In the genomic region with DNA sequence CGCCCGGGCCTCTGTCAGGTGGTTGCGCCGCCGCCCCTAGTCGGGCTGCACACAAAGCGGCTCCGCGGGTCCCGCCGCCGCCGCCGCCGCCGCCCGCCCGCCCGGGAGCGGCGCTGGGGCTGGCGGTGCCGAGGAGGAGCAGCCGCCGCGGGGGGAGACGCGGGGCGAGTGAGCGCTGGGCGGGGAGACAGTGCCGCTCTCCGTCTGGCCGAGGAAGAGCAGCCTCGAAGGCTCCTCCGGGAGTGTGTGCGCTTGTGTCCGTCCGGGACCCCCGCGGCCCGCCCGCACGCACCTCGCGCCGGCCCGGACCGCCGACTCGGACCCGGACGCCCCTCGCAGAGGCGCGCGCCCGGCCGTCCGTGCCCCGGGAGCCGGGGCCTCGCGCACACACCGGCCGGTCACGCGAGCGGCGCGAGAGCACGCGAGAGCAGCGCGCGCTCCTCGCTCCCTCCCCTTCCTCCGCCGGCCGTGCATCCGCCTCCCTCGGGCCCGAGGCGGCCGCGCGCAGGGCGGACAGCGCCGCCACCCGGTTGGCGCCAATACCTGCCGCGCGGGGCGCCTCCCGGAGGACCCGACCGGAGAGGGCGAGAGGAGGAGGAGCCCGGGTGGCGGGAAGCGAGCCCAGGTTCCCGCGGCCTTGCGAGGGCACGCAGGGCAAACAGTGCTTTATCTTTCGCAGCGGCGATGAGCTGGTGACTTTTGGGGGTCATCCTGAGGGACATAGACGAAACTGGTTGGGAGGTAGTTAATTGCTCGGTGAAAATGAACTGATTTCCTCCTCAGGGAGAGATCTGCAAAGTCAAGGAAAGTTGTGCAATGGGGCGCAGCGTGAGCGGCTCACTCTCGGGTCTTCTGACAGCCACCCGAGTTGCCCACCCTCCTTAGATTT, we compare ENCODE assay signal across 1 cellular context.
TF ChIP-seq lines count a peak whose summit lies in the region.

A gene with protein sequence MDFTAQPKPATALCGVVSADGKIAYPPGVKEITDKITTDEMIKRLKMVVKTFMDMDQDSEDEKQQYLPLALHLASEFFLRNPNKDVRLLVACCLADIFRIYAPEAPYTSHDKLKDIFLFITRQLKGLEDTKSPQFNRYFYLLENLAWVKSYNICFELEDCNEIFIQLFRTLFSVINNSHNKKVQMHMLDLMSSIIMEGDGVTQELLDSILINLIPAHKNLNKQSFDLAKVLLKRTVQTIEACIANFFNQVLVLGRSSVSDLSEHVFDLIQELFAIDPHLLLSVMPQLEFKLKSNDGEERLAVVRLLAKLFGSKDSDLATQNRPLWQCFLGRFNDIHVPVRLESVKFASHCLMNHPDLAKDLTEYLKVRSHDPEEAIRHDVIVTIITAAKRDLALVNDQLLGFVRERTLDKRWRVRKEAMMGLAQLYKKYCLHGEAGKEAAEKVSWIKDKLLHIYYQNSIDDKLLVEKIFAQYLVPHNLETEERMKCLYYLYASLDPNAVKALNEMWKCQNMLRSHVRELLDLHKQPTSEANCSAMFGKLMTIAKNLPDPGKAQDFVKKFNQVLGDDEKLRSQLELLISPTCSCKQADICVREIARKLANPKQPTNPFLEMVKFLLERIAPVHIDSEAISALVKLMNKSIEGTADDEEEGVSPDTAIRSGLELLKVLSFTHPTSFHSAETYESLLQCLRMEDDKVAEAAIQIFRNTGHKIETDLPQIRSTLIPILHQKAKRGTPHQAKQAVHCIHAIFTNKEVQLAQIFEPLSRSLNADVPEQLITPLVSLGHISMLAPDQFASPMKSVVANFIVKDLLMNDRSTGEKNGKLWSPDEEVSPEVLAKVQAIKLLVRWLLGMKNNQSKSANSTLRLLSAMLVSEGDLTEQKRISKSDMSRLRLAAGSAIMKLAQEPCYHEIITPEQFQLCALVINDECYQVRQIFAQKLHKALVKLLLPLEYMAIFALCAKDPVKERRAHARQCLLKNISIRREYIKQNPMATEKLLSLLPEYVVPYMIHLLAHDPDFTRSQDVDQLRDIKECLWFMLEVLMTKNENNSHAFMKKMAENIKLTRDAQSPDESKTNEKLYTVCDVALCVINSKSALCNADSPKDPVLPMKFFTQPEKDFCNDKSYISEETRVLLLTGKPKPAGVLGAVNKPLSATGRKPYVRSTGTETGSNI (N-terminal part only) (minus strand): TSS at position 423 of the 889 bp plus-strand sequence. CDS start 1,334 bp downstream, outside the sequence.

TF ChIP-seq in HepG2, 621 proteins besides CTCF, POLR2A, EP300 and RAD21 (continued from another document and continues in another):
- TF ChIP-seq PRDM15 (CRISPR knock-in tag; IDR thresholded peaks at IDR 0.05) (no peak), TAF1 (CRISPR knock-in tag; IDR thresholded peaks at IDR 0.05) (no peak), ZNF879 (CRISPR knock-in tag; IDR thresholded peaks at IDR 0.05) (no peak), PCBP2 (optimal IDR thresholded peaks at IDR 0.05; ENCODE audit: low read depth, low read length, poor library complexity, severe bottlenecking) (no peak), IRF2 (CRISPR knock-in tag; IDR thresholded peaks at IDR 0.05) (peak; percentile 75; the same call in 1 of the 2 replicates), KDM1A (CRISPR knock-in tag; IDR thresholded peaks at IDR 0.05) (no peak), PAXIP1 (CRISPR knock-in tag; conservative IDR thresholded peaks at IDR 0.05) (peak; percentile 58), NR3C1 (CRISPR knock-in tag; IDR thresholded peaks at IDR 0.05) (no peak), FOXA1 (IDR thresholded peaks at IDR 0.05) (no peak), FOXA1 (CRISPR knock-in tag; IDR thresholded peaks at IDR 0.05) (peak; percentile 71), ZNF326 (CRISPR knock-in tag; IDR thresholded peaks at IDR 0.05; ENCODE audit: borderline replicate concordance) (no peak), LRRFIP1 (CRISPR knock-in tag; conservative IDR thresholded peaks at IDR 0.05) (no peak), ZBTB42 (CRISPR knock-in tag; IDR thresholded peaks at IDR 0.05) (no peak), ZNF446 (CRISPR knock-in tag; IDR thresholded peaks at IDR 0.05) (peak; percentile 90), YEATS2 (CRISPR knock-in tag; IDR thresholded peaks at IDR 0.05; ENCODE audit: borderline replicate concordance) (peak; percentile 86), RXRB (CRISPR knock-in tag; IDR thresholded peaks at IDR 0.05; ENCODE audit: borderline replicate concordance) (peak; percentile 54), ATM (IDR thresholded peaks at IDR 0.05; ENCODE audit: borderline replicate concordance) (no peak), ARNTL (CRISPR knock-in tag; IDR thresholded peaks at IDR 0.05) (peak; percentile 57; the same call in 1 of the 2 replicates), ZMYM2 (CRISPR knock-in tag; IDR thresholded peaks at IDR 0.05) (no peak), ZNF367 (CRISPR knock-in tag; IDR thresholded peaks at IDR 0.05; ENCODE audit: borderline replicate concordance) (no peak; the same call in 1 of the 2 replicates), ZNF382 (CRISPR knock-in tag; IDR thresholded peaks at IDR 0.05; ENCODE audit: borderline replicate concordance) (no peak), ZNF350 (CRISPR knock-in tag; IDR thresholded peaks at IDR 0.05; ENCODE audit: borderline replicate concordance, low read depth) (no peak), THAP7 (CRISPR knock-in tag; IDR thresholded peaks at IDR 0.05) (no peak), MXD4 (CRISPR knock-in tag; IDR thresholded peaks at IDR 0.05) (peak; percentile 91), ZNF614 (CRISPR knock-in tag; IDR thresholded peaks at IDR 0.05; ENCODE audit: borderline replicate concordance) (peak; percentile 95; the same call in 1 of the 2 replicates)
- TF ChIP-seq, protein P1, sequence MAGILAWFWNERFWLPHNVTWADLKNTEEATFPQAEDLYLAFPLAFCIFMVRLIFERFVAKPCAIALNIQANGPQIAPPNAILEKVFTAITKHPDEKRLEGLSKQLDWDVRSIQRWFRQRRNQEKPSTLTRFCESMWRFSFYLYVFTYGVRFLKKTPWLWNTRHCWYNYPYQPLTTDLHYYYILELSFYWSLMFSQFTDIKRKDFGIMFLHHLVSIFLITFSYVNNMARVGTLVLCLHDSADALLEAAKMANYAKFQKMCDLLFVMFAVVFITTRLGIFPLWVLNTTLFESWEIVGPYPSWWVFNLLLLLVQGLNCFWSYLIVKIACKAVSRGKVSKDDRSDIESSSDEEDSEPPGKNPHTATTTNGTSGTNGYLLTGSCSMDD (CRISPR knock-in tag; IDR thresholded peaks at IDR 0.05), result 0 out of 2 replicates have a peak, but pooled peaks have one; percentile 26
- TF ChIP-seq, protein P2, sequence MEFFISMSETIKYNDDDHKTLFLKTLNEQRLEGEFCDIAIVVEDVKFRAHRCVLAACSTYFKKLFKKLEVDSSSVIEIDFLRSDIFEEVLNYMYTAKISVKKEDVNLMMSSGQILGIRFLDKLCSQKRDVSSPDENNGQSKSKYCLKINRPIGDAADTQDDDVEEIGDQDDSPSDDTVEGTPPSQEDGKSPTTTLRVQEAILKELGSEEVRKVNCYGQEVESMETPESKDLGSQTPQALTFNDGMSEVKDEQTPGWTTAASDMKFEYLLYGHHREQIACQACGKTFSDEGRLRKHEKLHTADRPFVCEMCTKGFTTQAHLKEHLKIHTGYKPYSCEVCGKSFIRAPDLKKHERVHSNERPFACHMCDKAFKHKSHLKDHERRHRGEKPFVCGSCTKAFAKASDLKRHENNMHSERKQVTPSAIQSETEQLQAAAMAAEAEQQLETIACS (CRISPR knock-in tag; IDR thresholded peaks at IDR 0.05), result peak; percentile 96
- TF ChIP-seq, protein P3, sequence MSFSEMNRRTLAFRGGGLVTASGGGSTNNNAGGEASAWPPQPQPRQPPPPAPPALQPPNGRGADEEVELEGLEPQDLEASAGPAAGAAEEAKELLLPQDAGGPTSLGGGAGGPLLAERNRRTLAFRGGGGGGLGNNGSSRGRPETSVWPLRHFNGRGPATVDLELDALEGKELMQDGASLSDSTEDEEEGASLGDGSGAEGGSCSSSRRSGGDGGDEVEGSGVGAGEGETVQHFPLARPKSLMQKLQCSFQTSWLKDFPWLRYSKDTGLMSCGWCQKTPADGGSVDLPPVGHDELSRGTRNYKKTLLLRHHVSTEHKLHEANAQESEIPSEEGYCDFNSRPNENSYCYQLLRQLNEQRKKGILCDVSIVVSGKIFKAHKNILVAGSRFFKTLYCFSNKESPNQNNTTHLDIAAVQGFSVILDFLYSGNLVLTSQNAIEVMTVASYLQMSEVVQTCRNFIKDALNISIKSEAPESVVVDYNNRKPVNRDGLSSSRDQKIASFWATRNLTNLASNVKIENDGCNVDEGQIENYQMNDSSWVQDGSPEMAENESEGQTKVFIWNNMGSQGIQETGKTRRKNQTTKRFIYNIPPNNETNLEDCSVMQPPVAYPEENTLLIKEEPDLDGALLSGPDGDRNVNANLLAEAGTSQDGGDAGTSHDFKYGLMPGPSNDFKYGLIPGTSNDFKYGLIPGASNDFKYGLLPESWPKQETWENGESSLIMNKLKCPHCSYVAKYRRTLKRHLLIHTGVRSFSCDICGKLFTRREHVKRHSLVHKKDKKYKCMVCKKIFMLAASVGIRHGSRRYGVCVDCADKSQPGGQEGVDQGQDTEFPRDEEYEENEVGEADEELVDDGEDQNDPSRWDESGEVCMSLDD (CRISPR knock-in tag; IDR thresholded peaks at IDR 0.05; ENCODE audit: borderline replicate concordance), result peak; percentile 50; the same call in 1 of the 2 replicates
- TF ChIP-seq, protein P4, sequence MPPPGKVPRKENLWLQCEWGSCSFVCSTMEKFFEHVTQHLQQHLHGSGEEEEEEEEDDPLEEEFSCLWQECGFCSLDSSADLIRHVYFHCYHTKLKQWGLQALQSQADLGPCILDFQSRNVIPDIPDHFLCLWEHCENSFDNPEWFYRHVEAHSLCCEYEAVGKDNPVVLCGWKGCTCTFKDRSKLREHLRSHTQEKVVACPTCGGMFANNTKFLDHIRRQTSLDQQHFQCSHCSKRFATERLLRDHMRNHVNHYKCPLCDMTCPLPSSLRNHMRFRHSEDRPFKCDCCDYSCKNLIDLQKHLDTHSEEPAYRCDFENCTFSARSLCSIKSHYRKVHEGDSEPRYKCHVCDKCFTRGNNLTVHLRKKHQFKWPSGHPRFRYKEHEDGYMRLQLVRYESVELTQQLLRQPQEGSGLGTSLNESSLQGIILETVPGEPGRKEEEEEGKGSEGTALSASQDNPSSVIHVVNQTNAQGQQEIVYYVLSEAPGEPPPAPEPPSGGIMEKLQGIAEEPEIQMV (CRISPR knock-in tag; IDR thresholded peaks at IDR 0.05; ENCODE audit: low read depth), result peak; percentile 87
